Comparison of ENCODE assay signal across 25 cellular contexts in the genomic region with DNA sequence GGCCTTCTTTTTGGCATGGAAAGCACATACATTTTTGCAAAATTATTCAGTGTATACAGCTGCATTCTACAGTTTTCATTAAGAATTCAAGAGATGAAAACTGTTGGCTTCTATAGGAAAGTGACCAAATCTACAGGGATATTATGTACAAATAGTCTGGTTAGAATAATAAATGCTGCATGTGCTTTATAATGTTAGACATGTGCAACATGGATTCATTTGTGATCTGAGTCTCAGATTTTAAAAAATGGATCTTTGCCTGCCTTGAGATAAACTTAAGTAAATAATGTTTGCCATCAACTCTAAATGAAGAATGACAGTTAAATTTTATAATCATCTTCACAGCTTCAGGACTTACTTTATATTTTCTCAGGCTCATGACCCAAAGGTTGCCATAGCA.
DNase-seq lines count a peak whose midpoint lies in the region; ATAC-seq, FAIRE-seq and TF ChIP-seq lines count a peak whose summit lies in the region.
"Had no signal": no experiment of that assay in that cellular context is flagged by ENCODE, and none has a peak within 500 bp of the region (broad histone marks: within the 10 kb centered on the region; RNA-seq: fewer than 3 reads in every experiment).

No MANE protein-coding gene starts in this region.

- H3F3A ChIP-seq in neural cell (ENCODE audit: insufficient read depth, low read length, poor library complexity, severe bottlenecking): peaks cover 4% of the 10 kb centered on the region

- CTCF ChIA-PET in K562 (lab: Yijun Ruan, JAX; ENCODE audit: low intra/inter-chr PET ratio): no interaction called here

- DNase-seq in NCI-H748 (lab: John Stamatoyannopoulos, UW; ENCODE audit: unreplicated experiment) (peak; percentile 10), NCI-H748 treated with DMSO at 0.1 percent for 48 hours (lab: John Stamatoyannopoulos, UW) (no peak), NCI-H69 (lab: John Stamatoyannopoulos, UW) (peak; percentile 49), K562 (ENCODE audit: extremely low read depth in 1 of 4, low spot score in 3 of 4) (no peak), GM19240 (ENCODE audit: insufficient read length, low spot score) (no peak), DMS53 (lab: John Stamatoyannopoulos, UW) (no peak), C1 segment of cervical spinal cord (lab: John Stamatoyannopoulos, UW) (no peak)
- DNase-seq: 8988T; ACHN; AML-193; BE2C; Calu3; CD4-positive, alpha-beta memory T cell; COR-L47; DMS79 treated with DMSO at 0.1 percent for 48 hours; GF-D8; GM23248; H7; HCEC 1CT had no signal

- TF ChIP-seq EP300 in K562 (IDR thresholded peaks at IDR 0.05; ENCODE audit: low read length): no peak
- TF ChIP-seq EP300 in neural cell (conservative IDR thresholded peaks at IDR 0.05; ENCODE audit: poor library complexity, severe bottlenecking): no peak

- H3K36me3 ChIP-seq in K562 (ENCODE audit: control insufficient read depth, insufficient read depth, low read length) (no peaks in the 10 kb centered on the region), neural cell (ENCODE audit: insufficient read depth, low read length) (no peaks in the 10 kb centered on the region)
- H3K36me3 ChIP-seq: BE2C; BLaER1 treated with 17β-estradiol and CSF1 and Interleukin-3, amounts not matched to agents 10 nM and 100 nM had no signal

- H3K79me2 ChIP-seq in K562 (ENCODE audit: control insufficient read depth, insufficient read depth, low read length) (no peaks in the 10 kb centered on the region), neural cell (replicated peaks; ENCODE audit: insufficient read depth, low read length) (no peaks in the 10 kb centered on the region)

- H3K9ac ChIP-seq in K562 (ENCODE audit: insufficient read depth in 1 of 2, low read depth in 2 of 2, low read length in 2 of 2) (no peak overlapping the region), neural cell (ENCODE audit: low read length) (no peak overlapping the region)
- H3K9ac ChIP-seq: BLaER1 treated with 17β-estradiol and CSF1 and Interleukin-3, amounts not matched to agents 10 nM and 100 nM; GM23248 had no signal

- H4K20me1 ChIP-seq in K562 (replicated peaks; ENCODE audit: control insufficient read depth, insufficient read depth, low read length): no peaks in the 10 kb centered on the region
- H4K20me1 ChIP-seq in neural cell (ENCODE audit: insufficient read depth): no peaks in the 10 kb centered on the region
- H4K20me1 ChIP-seq: BLaER1 treated with 17β-estradiol and CSF1 and Interleukin-3, amounts not matched to agents 10 nM and 100 nM had no signal

- TF ChIP-seq RAD21 in K562 (CRISPR knock-in tag; conservative IDR thresholded peaks at IDR 0.05 in 1 of 2, IDR thresholded peaks at IDR 0.05 in 1 of 2) (no peak), neural cell (conservative IDR thresholded peaks at IDR 0.05) (no peak)

- POLR2A ChIA-PET in K562 (lab: Yijun Ruan, JAX): no interaction called here

- H2AFZ ChIP-seq in K562 (ENCODE audit: low read depth, low read length) (no peak overlapping the region), neural cell (ENCODE audit: low read depth, low read length) (no peak overlapping the region)
- H2AFZ ChIP-seq: GM23248 had no signal

- no peak for TF ChIP-seq CTCF in K562 (IDR thresholded peaks at IDR 0.05 in 2 of 3, conservative IDR thresholded peaks at IDR 0.05 in 1 of 3; ENCODE audit: insufficient read depth in 2 of 3, low read depth in 1 of 3, low read length in 3 of 3)
- TF ChIP-seq CTCF in neural cell (IDR thresholded peaks at IDR 0.05; ENCODE audit: poor library complexity, severe bottlenecking): no peak

- H3K27ac ChIP-seq in K562 (ENCODE audit: extremely low read depth, low read depth, low read length) (no peak overlapping the region), neural cell (ENCODE audit: low read length) (peak overlapping the region; percentile 59)
- H3K27ac ChIP-seq: A549; BLaER1 treated with 17β-estradiol and CSF1 and Interleukin-3, amounts not matched to agents 10 nM and 100 nM; GM23248 had no signal

- H3K9me2 ChIP-seq in neural cell (ENCODE audit: insufficient read depth, low read length): no peaks in the 10 kb centered on the region

- no peak for TF ChIP-seq POLR2A in K562 (conservative IDR thresholded peaks at IDR 0.05)

- H3K4me3 ChIP-seq in K562: no peak overlapping the region
- H3K4me3 ChIP-seq in neural cell (ENCODE audit: low read length): peak overlapping the region; percentile 43
- H3K4me3 ChIP-seq: A549; BLaER1 treated with 17β-estradiol and CSF1 and Interleukin-3, amounts not matched to agents 10 nM and 100 nM; GM23248 had no signal

- no TSS peak for BruUV-seq in K562 (replicated peaks; lab: Mats Ljungman, UMichigan)

- in situ Hi-C loops in K562 (cut with MboI): no loop called here

- intact Hi-C loops in K562 (cut with micrococcal nuclease): no loop called here

- H3K9me1 ChIP-seq in K562 (ENCODE audit: control insufficient read depth, insufficient read depth, low read length): no peaks in the 10 kb centered on the region

- H3K9me3 ChIP-seq in K562 (replicated peaks; ENCODE audit: control insufficient read depth, insufficient read depth, low read depth, low read length): no peaks in the 10 kb centered on the region
- no peaks in the 10 kb centered on the region for H3K9me3 ChIP-seq in neural cell (ENCODE audit: low read length)
- H3K9me3 ChIP-seq: A549; BE2C; BLaER1 treated with 17β-estradiol and CSF1 and Interleukin-3, amounts not matched to agents 10 nM and 100 nM had no signal

- H3K4me2 ChIP-seq in K562 (ENCODE audit: insufficient read depth, low read length) (no peak overlapping the region), neural cell (ENCODE audit: low read length) (peak overlapping the region; percentile 50)
- H3K4me2 ChIP-seq: A549; BLaER1 treated with 17β-estradiol and CSF1 and Interleukin-3, amounts not matched to agents 10 nM and 100 nM had no signal

- ATAC-seq in K562: no peak
- ATAC-seq: A549 had no signal

- no peaks in the 10 kb centered on the region for H3K4me1 ChIP-seq in K562 (replicated peaks in 1 of 2; ENCODE audit: control insufficient read depth in 2 of 2, insufficient read depth in 2 of 2, low read length in 2 of 2)

- FAIRE-seq in K562 (lab: Jason Lieb, UNC): no peak
- FAIRE-seq: A549, GM12891, GM18507, H1 had no signal

- H3K27me3 ChIP-seq in K562 (ENCODE audit: control insufficient read depth in 2 of 2, insufficient read depth in 2 of 2, low read length in 2 of 2) (no peaks in the 10 kb centered on the region), neural cell (ENCODE audit: insufficient read depth, low read depth, low read length) (no peaks in the 10 kb centered on the region)
- H3K27me3 ChIP-seq: BE2C; BLaER1 treated with 17β-estradiol and CSF1 and Interleukin-3, amounts not matched to agents 10 nM and 100 nM had no signal

TF ChIP-seq in K562, 482 proteins besides CTCF, POLR2A, EP300 and RAD21:
- peak; percentile 63 for TF ChIP-seq RFX1 (IDR thresholded peaks at IDR 0.05)
- TF ChIP-seq HNRNPLL (IDR thresholded peaks at IDR 0.05; ENCODE audit: low read depth, low read length, poor library complexity, severe bottlenecking): no peak
TF ChIP-seq in K562: peak in this region for 1.

TF ChIP-seq in neural cell, 6 proteins besides CTCF, POLR2A, EP300 and RAD21:
- TF ChIP-seq EZH2 (IDR thresholded peaks at IDR 0.05; ENCODE audit: borderline replicate concordance, insufficient read depth, low read length, poor library complexity, severe bottlenecking): no peak
- TF ChIP-seq, protein P1, sequence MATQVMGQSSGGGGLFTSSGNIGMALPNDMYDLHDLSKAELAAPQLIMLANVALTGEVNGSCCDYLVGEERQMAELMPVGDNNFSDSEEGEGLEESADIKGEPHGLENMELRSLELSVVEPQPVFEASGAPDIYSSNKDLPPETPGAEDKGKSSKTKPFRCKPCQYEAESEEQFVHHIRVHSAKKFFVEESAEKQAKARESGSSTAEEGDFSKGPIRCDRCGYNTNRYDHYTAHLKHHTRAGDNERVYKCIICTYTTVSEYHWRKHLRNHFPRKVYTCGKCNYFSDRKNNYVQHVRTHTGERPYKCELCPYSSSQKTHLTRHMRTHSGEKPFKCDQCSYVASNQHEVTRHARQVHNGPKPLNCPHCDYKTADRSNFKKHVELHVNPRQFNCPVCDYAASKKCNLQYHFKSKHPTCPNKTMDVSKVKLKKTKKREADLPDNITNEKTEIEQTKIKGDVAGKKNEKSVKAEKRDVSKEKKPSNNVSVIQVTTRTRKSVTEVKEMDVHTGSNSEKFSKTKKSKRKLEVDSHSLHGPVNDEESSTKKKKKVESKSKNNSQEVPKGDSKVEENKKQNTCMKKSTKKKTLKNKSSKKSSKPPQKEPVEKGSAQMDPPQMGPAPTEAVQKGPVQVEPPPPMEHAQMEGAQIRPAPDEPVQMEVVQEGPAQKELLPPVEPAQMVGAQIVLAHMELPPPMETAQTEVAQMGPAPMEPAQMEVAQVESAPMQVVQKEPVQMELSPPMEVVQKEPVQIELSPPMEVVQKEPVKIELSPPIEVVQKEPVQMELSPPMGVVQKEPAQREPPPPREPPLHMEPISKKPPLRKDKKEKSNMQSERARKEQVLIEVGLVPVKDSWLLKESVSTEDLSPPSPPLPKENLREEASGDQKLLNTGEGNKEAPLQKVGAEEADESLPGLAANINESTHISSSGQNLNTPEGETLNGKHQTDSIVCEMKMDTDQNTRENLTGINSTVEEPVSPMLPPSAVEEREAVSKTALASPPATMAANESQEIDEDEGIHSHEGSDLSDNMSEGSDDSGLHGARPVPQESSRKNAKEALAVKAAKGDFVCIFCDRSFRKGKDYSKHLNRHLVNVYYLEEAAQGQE (IDR thresholded peaks at IDR 0.05; ENCODE audit: borderline replicate concordance): no peak
- peak; percentile 51 for TF ChIP-seq MXI1 (conservative IDR thresholded peaks at IDR 0.05; ENCODE audit: poor library complexity, severe bottlenecking)
- no peak for TF ChIP-seq POLR2AphosphoS5 (IDR thresholded peaks at IDR 0.05)

Comparison
In these comparisons a context has a peak if more than half of its experiments do, and no peak if none do; other contexts are left out.
1. DNase-seq: peak in NCI-H748 (single experiment) and NCI-H69 (single experiment); none in NCI-H748 treated with DMSO at 0.1 percent for 48 hours (single experiment), K562 (0 of 4), GM19240 (single experiment), DMS53 (single experiment) and C1 segment of cervical spinal cord (0 of 14).